ENCODE assay signal across 9 cellular contexts in genomic region chr17:18747501-18747900, GRCh38. TPM values are rescaled to one million over a fixed set of nuclear protein-coding genes. Genes with fewer than 3 reads are reported as not detected.
"Had no signal": no experiment of that assay in that cellular context is flagged by ENCODE, and none has a peak within 500 bp of the region (broad histone marks: within the 10 kb centered on the region; RNA-seq: fewer than 3 reads in every experiment).

No MANE protein-coding gene starts in this region.

RNA-seq across cellular contexts. Expression of gene FBXW10, which starts 3.6 kb away (rescaled TPM):
- total RNA-seq: kidney; lower leg skin; mucosa of descending colon; natural killer cell treated with Interleukin-12 subunit alpha and Interleukin-12 subunit beta and Interleukin-15 and Interleukin-18, amount 100 ng/mL, for 72 hours; osteocyte; suprapubic skin; thoracic aorta; upper lobe of right lung had no signal
- polyA plus RNA-seq: naive thymus-derived CD4-positive, alpha-beta T cell had no signal
